16 cellular contexts compared by ENCODE assay signal in the genomic region with DNA sequence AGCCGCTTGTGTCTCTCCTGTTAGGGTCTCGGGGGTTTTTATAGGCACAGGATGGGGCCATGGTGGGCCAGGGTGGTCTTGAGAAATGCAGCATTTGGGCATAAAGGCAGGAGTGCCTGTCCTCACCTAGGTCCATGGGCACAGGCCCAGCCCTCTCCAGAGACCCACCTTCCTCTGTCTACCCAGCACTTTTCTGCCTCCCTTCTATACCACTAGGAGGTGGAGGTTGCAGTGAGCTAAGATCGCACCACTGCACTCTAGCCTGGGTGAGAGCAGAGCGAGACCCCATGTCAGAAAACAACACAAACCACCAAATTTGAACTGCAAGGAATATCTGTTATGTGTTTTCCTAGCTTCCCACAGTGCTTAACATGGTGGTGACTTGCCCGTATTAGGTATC. TPM values are rescaled to one million over a fixed set of nuclear protein-coding genes. Genes with fewer than 3 reads are reported as not detected.
DNase-seq lines count a peak whose midpoint lies in the region; ATAC-seq, FAIRE-seq and TF ChIP-seq lines count a peak whose summit lies in the region.
"Had no signal": no experiment of that assay in that cellular context is flagged by ENCODE, and none has a peak within 500 bp of the region (broad histone marks: within the 10 kb centered on the region; RNA-seq: fewer than 3 reads in every experiment).

No MANE protein-coding gene starts in this region.

- no peaks in the 10 kb centered on the region for H3K9me3 ChIP-seq in Loucy (ENCODE audit: insufficient read depth, low read depth, low read length)
- no peaks in the 10 kb centered on the region; the same call in 2 of the 3 replicates for H3K9me3 ChIP-seq in GM12878 (replicated peaks; ENCODE audit: control insufficient read depth, insufficient read depth, low read length)
- no peaks in the 10 kb centered on the region for H3K9me3 ChIP-seq in sigmoid colon
- H3K9me3 ChIP-seq in T-helper 17 cell (ENCODE audit: control insufficient read depth, low read length, poor library complexity, severe bottlenecking), result no peaks in the 10 kb centered on the region

- DNase-seq in activated naive CD4-positive, alpha-beta T cell treated with anti-CD3 and anti-CD28 coated beads for 36 hours, result no peak
- DNase-seq in GM12878 (ENCODE audit: low read depth, low spot score) (no peak), progenitor cell of endocrine pancreas (ENCODE audit: low spot score, unreplicated experiment) (no peak), NCI-H510A treated with DMSO at 0.1 percent for 48 hours (lab: John Stamatoyannopoulos, UW) (no peak), sigmoid colon (no peak), T-helper 17 cell (no peak)
- DNase-seq: C1 segment of cervical spinal cord, GOT3, NCI-H1417 treated with DMSO at 0.1 percent for 48 hours, NCI-H2081, NCI-H524, PC-9 had no signal

- POLR2A ChIA-PET in GM12878 (lab: Charles Lee), result no interaction called here

- BruUV-seq in GM12878 (replicated peaks; lab: Mats Ljungman, UMichigan), result no TSS peak

- peak; percentile 23; the same call in 1 of the 2 replicates for TF ChIP-seq CTCF in Loucy (conservative IDR thresholded peaks at IDR 0.05; ENCODE audit: low read length)
- TF ChIP-seq CTCF in GM12878 (IDR thresholded peaks at IDR 0.05 in 2 of 3, conservative IDR thresholded peaks at IDR 0.05 in 1 of 3; ENCODE audit: control insufficient read depth in 2 of 3, extremely low read depth in 1 of 3, insufficient read depth in 1 of 3, low read depth in 3 of 3, low read length in 3 of 3), result no peak
- no peak for TF ChIP-seq CTCF in progenitor cell of endocrine pancreas (IDR thresholded peaks at IDR 0.05; ENCODE audit: unreplicated experiment)
- TF ChIP-seq CTCF in sigmoid colon (IDR thresholded peaks at IDR 0.05), result no peak

- TF ChIP-seq POLR2A in GM12878 (IDR thresholded peaks at IDR 0.05; ENCODE audit: low read depth, low read length) (no peak), sigmoid colon (IDR thresholded peaks at IDR 0.05) (no peak)

- peak overlapping the region; percentile 17 for H3K27ac Mint-ChIP-seq in activated naive CD4-positive, alpha-beta T cell treated with anti-CD3 and anti-CD28 coated beads, Interleukin-2, amount 50 U/mL, for 24 hours
- H3K27ac Mint-ChIP-seq in activated naive CD4-positive, alpha-beta T cell treated with anti-CD3 and anti-CD28 coated beads for 36 hours, result no peak overlapping the region
- peak overlapping the region; percentile 33 for H3K27ac Mint-ChIP-seq in progenitor cell of endocrine pancreas
- H3K27ac Mint-ChIP-seq in T-helper 17 cell, result no peak overlapping the region

- H3K27me3 ChIP-seq in Loucy (ENCODE audit: insufficient read depth, low read length, poor library complexity, severe bottlenecking), result no peaks in the 10 kb centered on the region
- no peaks in the 10 kb centered on the region for H3K27me3 ChIP-seq in GM12878 (replicated peaks in 1 of 2; ENCODE audit: control insufficient read depth in 2 of 2, insufficient read depth in 2 of 2, low read length in 1 of 2)
- no peaks in the 10 kb centered on the region for H3K27me3 ChIP-seq in sigmoid colon

- peaks cover 35% of the 10 kb centered on the region for H3K4me1 Mint-ChIP-seq in activated naive CD4-positive, alpha-beta T cell treated with anti-CD3 and anti-CD28 coated beads, Interleukin-2, amount 50 U/mL, for 24 hours
- peaks cover 26% of the 10 kb centered on the region for H3K4me1 Mint-ChIP-seq in activated naive CD4-positive, alpha-beta T cell treated with anti-CD3 and anti-CD28 coated beads for 36 hours (ENCODE audit: low read depth)
- H3K4me1 Mint-ChIP-seq in progenitor cell of endocrine pancreas (ENCODE audit: low read depth), result no peaks in the 10 kb centered on the region
- peaks cover 9% of the 10 kb centered on the region for H3K4me1 Mint-ChIP-seq in T-helper 17 cell

- H3K4me3 Mint-ChIP-seq in activated naive CD4-positive, alpha-beta T cell treated with anti-CD3 and anti-CD28 coated beads, Interleukin-2, amount 50 U/mL, for 24 hours, result no peak overlapping the region
- no peak overlapping the region for H3K4me3 Mint-ChIP-seq in activated naive CD4-positive, alpha-beta T cell treated with anti-CD3 and anti-CD28 coated beads for 36 hours
- H3K4me3 Mint-ChIP-seq in progenitor cell of endocrine pancreas (ENCODE audit: low read depth), result no peak overlapping the region
- no peak overlapping the region for H3K4me3 Mint-ChIP-seq in T-helper 17 cell

- peaks cover 73% of the 10 kb centered on the region for H3K79me2 ChIP-seq in Loucy (ENCODE audit: insufficient read depth, low read length)
- H3K79me2 ChIP-seq in GM12878 (ENCODE audit: control insufficient read depth, insufficient read depth, low read length), result no peaks in the 10 kb centered on the region

- H3K36me3 ChIP-seq in Loucy (ENCODE audit: insufficient read depth, low read length), result peaks cover 6% of the 10 kb centered on the region; the same call in 1 of the 2 replicates
- no peaks in the 10 kb centered on the region for H3K36me3 ChIP-seq in GM12878 (ENCODE audit: control insufficient read depth in 2 of 2, insufficient read depth in 2 of 2, low read length in 1 of 2)
- no peaks in the 10 kb centered on the region for H3K36me3 ChIP-seq in sigmoid colon

- H3K9me2 ChIP-seq in Loucy (replicated peaks; ENCODE audit: low read depth, low read length), result no peaks in the 10 kb centered on the region

- H3K4me3 ChIP-seq in Loucy (ENCODE audit: low read length, poor library complexity, severe bottlenecking), result no peak overlapping the region
- no peak overlapping the region for H3K4me3 ChIP-seq in GM12878
- no peak overlapping the region for H3K4me3 ChIP-seq in sigmoid colon
- H3K4me3 ChIP-seq: PC-9, SK-N-MC had no signal

- H3K9me3 Mint-ChIP-seq in activated naive CD4-positive, alpha-beta T cell treated with anti-CD3 and anti-CD28 coated beads, Interleukin-2, amount 50 U/mL, for 24 hours, result no peaks in the 10 kb centered on the region
- H3K9me3 Mint-ChIP-seq in activated naive CD4-positive, alpha-beta T cell treated with anti-CD3 and anti-CD28 coated beads for 36 hours, result no peaks in the 10 kb centered on the region
- peaks cover 13% of the 10 kb centered on the region for H3K9me3 Mint-ChIP-seq in progenitor cell of endocrine pancreas (ENCODE audit: low read depth)

- FAIRE-seq in GM12878 (lab: Jason Lieb, UNC), result no peak

- no peak overlapping the region for H2AFZ ChIP-seq in Loucy (ENCODE audit: low read length)
- H2AFZ ChIP-seq in GM12878 (ENCODE audit: control insufficient read depth, low read depth, low read length), result no peak overlapping the region
- H2AFZ ChIP-seq: PC-9 had no signal

- in situ Hi-C loops in GM12878 (cut with MboI), result no loop called here

- 95% methylated on average over 5 of the region's 5 CpGs for WGBS in GM12878 (ENCODE audit: insufficient coverage, insufficient replicate concordance, low lambda C conversion rate, missing lambda C conversion rate)
- 97 to 99% methylated on average over 5 of the region's 5 CpGs for WGBS in sigmoid colon, 2 donors

- H3K4me1 ChIP-seq in Loucy (ENCODE audit: insufficient read depth, low read length, poor library complexity, severe bottlenecking), result peaks cover 7% of the 10 kb centered on the region
- peaks cover 4% of the 10 kb centered on the region; the same call in 1 of the 2 replicates for H3K4me1 ChIP-seq in GM12878 (ENCODE audit: control insufficient read depth, insufficient read depth, low read length)
- H3K4me1 ChIP-seq in sigmoid colon, result peaks cover 0 to 6% (median 2%) of the 10 kb centered on the region in 4 donors

- H3K9ac ChIP-seq in Loucy (ENCODE audit: low read depth, low read length, poor library complexity, severe bottlenecking) (no peak overlapping the region), GM12878 (ENCODE audit: control insufficient read depth, insufficient read depth, low read length) (no peak overlapping the region)

- H3K27me3 Mint-ChIP-seq in activated naive CD4-positive, alpha-beta T cell treated with anti-CD3 and anti-CD28 coated beads, Interleukin-2, amount 50 U/mL, for 24 hours, result no peaks in the 10 kb centered on the region
- no peaks in the 10 kb centered on the region for H3K27me3 Mint-ChIP-seq in activated naive CD4-positive, alpha-beta T cell treated with anti-CD3 and anti-CD28 coated beads for 36 hours (ENCODE audit: low read depth)
- H3K27me3 Mint-ChIP-seq in progenitor cell of endocrine pancreas (no peaks in the 10 kb centered on the region), T-helper 17 cell (no peaks in the 10 kb centered on the region)

- H3K4me2 ChIP-seq in Loucy (ENCODE audit: low read depth, low read length, poor library complexity, severe bottlenecking) (no peak overlapping the region), GM12878 (ENCODE audit: control insufficient read depth, insufficient read depth) (no peak overlapping the region)
- H3K4me2 ChIP-seq: PC-9 had no signal

- H4K20me1 ChIP-seq in Loucy (ENCODE audit: insufficient read depth, low read length, poor library complexity, severe bottlenecking) (peaks cover 12% of the 10 kb centered on the region), GM12878 (ENCODE audit: control insufficient read depth, insufficient read depth) (no peaks in the 10 kb centered on the region)

- TF ChIP-seq RAD21 in GM12878 (IDR thresholded peaks at IDR 0.05; ENCODE audit: insufficient read depth, low read depth, low read length), result no peak

- intact Hi-C loops in activated naive CD4-positive, alpha-beta T cell treated with anti-CD3 and anti-CD28 coated beads for 36 hours (cut with micrococcal nuclease), result no loop called here
- intact Hi-C loops in GM12878 (cut with micrococcal nuclease; ENCODE audit: unreplicated experiment) (no loop called here), sigmoid colon (cut with DNase I) (no loop called here)

- ATAC-seq in GM12878 (peak; percentile 53), T-helper 17 cell (no peak)

- RAD21 ChIA-PET in GM12878 (lab: Charles Lee; ENCODE audit: unreplicated experiment), result no interaction called here

- SMC1A ChIA-PET in GM12878 (lab: Charles Lee; ENCODE audit: uncharacterized antibody, unreplicated experiment), result no interaction called here

- H3K27ac ChIP-seq in GM12878 (ENCODE audit: control insufficient read depth, insufficient read depth) (no peak overlapping the region), sigmoid colon (no peak overlapping the region)
- H3K27ac ChIP-seq: 22Rv1, PC-9, SK-N-MC had no signal

- CTCF ChIA-PET in activated naive CD4-positive, alpha-beta T cell treated with anti-CD3 and anti-CD28 coated beads for 36 hours (lab: Charles Lee), result interaction anchor here (0.6 kb wide), 1 partner anchor 8 kb away, joined by 4 read pairs; no protein-coding TSS in a partner anchor
- CTCF ChIA-PET in GM12878 (lab: Yijun Ruan, JAX), result interaction anchor here (0.6 to 1.9 kb wide), 2 partner anchors 9 to 13 kb away, joined by 3 to 4 read pairs; no protein-coding TSS in a partner anchor

- TF ChIP-seq EP300 in GM12878 (IDR thresholded peaks at IDR 0.05; ENCODE audit: borderline replicate concordance in 1 of 2, control insufficient read depth in 1 of 2, low read depth in 2 of 2, low read length in 2 of 2), result no peak
- no peak for TF ChIP-seq EP300 in sigmoid colon (IDR thresholded peaks at IDR 0.05)

- no peaks in the 10 kb centered on the region for H3F3A ChIP-seq in Loucy (ENCODE audit: low read depth)

- H3K36me3 Mint-ChIP-seq in activated naive CD4-positive, alpha-beta T cell treated with anti-CD3 and anti-CD28 coated beads, Interleukin-2, amount 50 U/mL, for 24 hours, result peaks cover 20% of the 10 kb centered on the region
- peaks cover 8% of the 10 kb centered on the region for H3K36me3 Mint-ChIP-seq in activated naive CD4-positive, alpha-beta T cell treated with anti-CD3 and anti-CD28 coated beads for 36 hours (ENCODE audit: low read depth)
- H3K36me3 Mint-ChIP-seq in progenitor cell of endocrine pancreas (ENCODE audit: insufficient read depth) (peaks cover 18% of the 10 kb centered on the region), T-helper 17 cell (ENCODE audit: low read depth) (no peaks in the 10 kb centered on the region)

RNA-seq across cellular contexts. Expression of gene MOB1B, which starts 38.0 kb away (rescaled TPM):
- 10 to 100 TPM; 14.4 to 16.2 TPM for total RNA-seq in activated naive CD4-positive, alpha-beta T cell treated with anti-CD3 and anti-CD28 coated beads for 36 hours
- 13.9 and 14.8 TPM in 2 replicates for total RNA-seq in GM12878 (2013; cell fraction: nucleolus; rRNA removed)
- total RNA-seq in GM12878 (2014; rRNA removed) (4.7 and 6.1 TPM in 2 replicates), GM12878 (2014; rRNA removed; fragmentation: Illumina TruSeq; extraction: Trizol) (7.6 and 8.2 TPM in 2 replicates), GM12878 (2021) (10.8 and 11.4 TPM in 2 replicates), progenitor cell of endocrine pancreas (46.5 and 47.4 TPM in 2 replicates), sigmoid colon (10 to 100 TPM; 15.7 to 21.7 (median 20.0) TPM), T-helper 17 cell (10 to 100 TPM in 1 of 2 donors, 1 to 10 TPM in 1; 9.5 to 31.4 TPM)
- polyA plus RNA-seq in GM12878 (2011; ENCODE audit: low read depth), result 3.2 TPM
- polyA plus RNA-seq in GM12878 (2011; rRNA removed) (7.2 and 12.6 TPM in 2 replicates), GM12878 (2014; fragmentation: Illumina TruSeq; extraction: Trizol) (9.7 and 11.6 TPM in 2 replicates), GM12878 (2014; fragmentation: Nextera tagmentation; extraction: Ambion mirVana) (1 to 10 TPM; 1.9 TPM), GM12878 (2014; rRNA removed) (4.9 and 5.9 TPM in 2 replicates), GM12878 (2016; fragmentation: Nextera tagmentation; extraction: Ambion mirVana) (1 to 10 TPM; 5.4 to 6.2 TPM), sigmoid colon (1 to 10 TPM; 3.0 to 4.3 (median 3.7) TPM)
- 3.1 and 3.9 TPM in 2 replicates for polyA plus RNA-seq in GM12878 (2011; cell fraction: cytosol; rRNA removed)
- polyA plus RNA-seq in GM12878 (2011; cell fraction: nucleus; rRNA removed), result 3.5 and 4.3 TPM in 2 replicates
- 5.8 and 5.9 TPM in 2 replicates for polyA plus RNA-seq in GM12878 (2012)
- polyA minus RNA-seq in GM12878 (2011; rRNA and poly(A)+ RNA removed), result 8.9 and 18.9 TPM in 2 replicates
- 9.3 and 9.8 TPM in 2 replicates for polyA minus RNA-seq in GM12878 (2011; cell fraction: cytosol; rRNA and poly(A)+ RNA removed)
- polyA minus RNA-seq in GM12878 (2011; cell fraction: nucleus; rRNA and poly(A)+ RNA removed), result 4.7 and 8.0 TPM in 2 replicates

RNA-seq across cellular contexts. Expression of gene DCK, which starts 53.3 kb away (rescaled TPM):
- 10 to 100 TPM; 32.1 to 34.1 TPM for total RNA-seq in activated naive CD4-positive, alpha-beta T cell treated with anti-CD3 and anti-CD28 coated beads for 36 hours
- total RNA-seq in GM12878 (2013; cell fraction: nucleolus; rRNA removed), result 11.4 and 13.2 TPM in 2 replicates
- 21.6 and 26.9 TPM in 2 replicates for total RNA-seq in GM12878 (2014; rRNA removed)
- 25.0 and 25.7 TPM in 2 replicates for total RNA-seq in GM12878 (2014; rRNA removed; fragmentation: Illumina TruSeq; extraction: Trizol)
- 23.6 and 24.7 TPM in 2 replicates for total RNA-seq in GM12878 (2021)
- 3.9 TPM for polyA plus RNA-seq in GM12878 (2011; ENCODE audit: low read depth)
- polyA plus RNA-seq in GM12878 (2011; rRNA removed), result 28.2 and 42.5 TPM in 2 replicates
- 10.3 and 16.8 TPM in 2 replicates for polyA plus RNA-seq in GM12878 (2011; cell fraction: cytosol; rRNA removed)
- polyA plus RNA-seq in GM12878 (2011; cell fraction: nucleus; rRNA removed), result 8.5 and 12.0 TPM in 2 replicates
- polyA plus RNA-seq in GM12878 (2012), result 7.5 and 16.6 TPM in 2 replicates
- 33.5 and 42.4 TPM in 2 replicates for polyA plus RNA-seq in GM12878 (2014; fragmentation: Illumina TruSeq; extraction: Trizol)
- 10 to 100 TPM; 20.0 to 26.7 TPM for polyA plus RNA-seq in GM12878 (2014; fragmentation: Nextera tagmentation; extraction: Ambion mirVana)
- 15.9 and 20.4 TPM in 2 replicates for polyA plus RNA-seq in GM12878 (2014; rRNA removed)
- polyA plus RNA-seq in GM12878 (2016; fragmentation: Nextera tagmentation; extraction: Ambion mirVana), result 10 to 100 TPM; 67.4 to 69.4 TPM
- polyA minus RNA-seq in GM12878 (2011; rRNA and poly(A)+ RNA removed), result 6.1 and 9.8 TPM in 2 replicates
- 7.1 TPM in 2 replicates for polyA minus RNA-seq in GM12878 (2011; cell fraction: cytosol; rRNA and poly(A)+ RNA removed)
- 4.8 and 7.1 TPM in 2 replicates for polyA minus RNA-seq in GM12878 (2011; cell fraction: nucleus; rRNA and poly(A)+ RNA removed)
- total RNA-seq in progenitor cell of endocrine pancreas, result 15.3 and 19.6 TPM in 2 replicates
- total RNA-seq in sigmoid colon, result 10 to 100 TPM in 3 of 4 donors, 1 to 10 TPM in 1; 10.0 to 18.5 (median 13.9) TPM
- 10 to 100 TPM; 16.8 to 26.0 (median 23.4) TPM for polyA plus RNA-seq in sigmoid colon
- total RNA-seq in T-helper 17 cell, result 10 to 100 TPM; 25.3 TPM

Comparison
In these comparisons a context has a peak if more than half of its experiments do, and no peak if none do; other contexts are left out.
1. H3K27ac Mint-ChIP-seq: peak in activated naive CD4-positive, alpha-beta T cell treated with anti-CD3 and anti-CD28 coated beads, Interleukin-2, amount 50 U/mL, for 24 hours (single experiment) and progenitor cell of endocrine pancreas (single experiment); none in activated naive CD4-positive, alpha-beta T cell treated with anti-CD3 and anti-CD28 coated beads for 36 hours (single experiment) and T-helper 17 cell (single experiment).